1 cellular context compared by ENCODE assay signal in the genomic region with DNA sequence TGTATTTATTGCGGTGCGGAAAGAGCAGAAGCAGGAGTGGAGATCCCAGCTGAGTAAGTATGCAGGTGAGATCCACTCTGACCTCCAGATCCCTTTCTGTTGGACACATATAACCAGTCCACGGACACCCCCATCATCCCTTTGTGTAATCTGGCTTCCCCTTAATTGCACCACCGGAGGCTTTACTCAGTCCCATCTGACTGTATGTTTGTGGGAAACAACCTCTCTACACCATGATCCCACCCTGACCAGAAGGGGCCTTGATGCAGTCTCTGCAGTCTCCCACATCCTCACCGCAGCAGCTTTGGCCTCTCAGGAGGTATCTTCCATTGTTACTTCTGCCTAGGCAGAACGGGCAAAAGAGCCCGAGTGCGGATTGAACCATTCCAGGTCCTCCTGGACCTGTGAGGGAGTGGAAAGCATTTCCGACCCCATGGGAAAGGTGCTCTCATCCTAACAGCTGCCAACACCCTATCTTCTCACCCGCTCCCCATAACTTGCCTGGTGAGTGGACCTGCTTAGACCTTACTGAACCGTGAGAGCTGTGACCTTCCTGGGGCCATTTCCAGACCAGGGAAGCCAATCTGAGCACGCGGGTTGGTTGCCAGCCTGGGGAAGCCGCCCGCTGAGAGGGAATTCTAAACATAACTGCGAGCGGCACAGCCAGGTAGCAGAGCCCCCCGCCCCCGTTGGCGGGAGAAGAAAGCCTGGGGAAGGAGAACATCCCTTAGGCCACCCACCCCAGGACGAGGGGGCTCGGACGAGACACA.
TF ChIP-seq lines count a peak whose summit lies in the region.

No MANE protein-coding gene starts in this region.

TF ChIP-seq in SK-N-SH treated with all-trans-retinoic acid at 6 μM for 48 hours, 23 proteins besides CTCF, POLR2A, EP300 and RAD21 (continued from another document):
- TF ChIP-seq, protein P1, sequence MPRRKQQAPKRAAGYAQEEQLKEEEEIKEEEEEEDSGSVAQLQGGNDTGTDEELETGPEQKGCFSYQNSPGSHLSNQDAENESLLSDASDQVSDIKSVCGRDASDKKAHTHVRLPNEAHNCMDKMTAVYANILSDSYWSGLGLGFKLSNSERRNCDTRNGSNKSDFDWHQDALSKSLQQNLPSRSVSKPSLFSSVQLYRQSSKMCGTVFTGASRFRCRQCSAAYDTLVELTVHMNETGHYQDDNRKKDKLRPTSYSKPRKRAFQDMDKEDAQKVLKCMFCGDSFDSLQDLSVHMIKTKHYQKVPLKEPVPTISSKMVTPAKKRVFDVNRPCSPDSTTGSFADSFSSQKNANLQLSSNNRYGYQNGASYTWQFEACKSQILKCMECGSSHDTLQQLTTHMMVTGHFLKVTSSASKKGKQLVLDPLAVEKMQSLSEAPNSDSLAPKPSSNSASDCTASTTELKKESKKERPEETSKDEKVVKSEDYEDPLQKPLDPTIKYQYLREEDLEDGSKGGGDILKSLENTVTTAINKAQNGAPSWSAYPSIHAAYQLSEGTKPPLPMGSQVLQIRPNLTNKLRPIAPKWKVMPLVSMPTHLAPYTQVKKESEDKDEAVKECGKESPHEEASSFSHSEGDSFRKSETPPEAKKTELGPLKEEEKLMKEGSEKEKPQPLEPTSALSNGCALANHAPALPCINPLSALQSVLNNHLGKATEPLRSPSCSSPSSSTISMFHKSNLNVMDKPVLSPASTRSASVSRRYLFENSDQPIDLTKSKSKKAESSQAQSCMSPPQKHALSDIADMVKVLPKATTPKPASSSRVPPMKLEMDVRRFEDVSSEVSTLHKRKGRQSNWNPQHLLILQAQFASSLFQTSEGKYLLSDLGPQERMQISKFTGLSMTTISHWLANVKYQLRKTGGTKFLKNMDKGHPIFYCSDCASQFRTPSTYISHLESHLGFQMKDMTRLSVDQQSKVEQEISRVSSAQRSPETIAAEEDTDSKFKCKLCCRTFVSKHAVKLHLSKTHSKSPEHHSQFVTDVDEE (CRISPR knock-in tag; IDR thresholded peaks at IDR 0.05) = no peak
- TF ChIP-seq, protein P2, sequence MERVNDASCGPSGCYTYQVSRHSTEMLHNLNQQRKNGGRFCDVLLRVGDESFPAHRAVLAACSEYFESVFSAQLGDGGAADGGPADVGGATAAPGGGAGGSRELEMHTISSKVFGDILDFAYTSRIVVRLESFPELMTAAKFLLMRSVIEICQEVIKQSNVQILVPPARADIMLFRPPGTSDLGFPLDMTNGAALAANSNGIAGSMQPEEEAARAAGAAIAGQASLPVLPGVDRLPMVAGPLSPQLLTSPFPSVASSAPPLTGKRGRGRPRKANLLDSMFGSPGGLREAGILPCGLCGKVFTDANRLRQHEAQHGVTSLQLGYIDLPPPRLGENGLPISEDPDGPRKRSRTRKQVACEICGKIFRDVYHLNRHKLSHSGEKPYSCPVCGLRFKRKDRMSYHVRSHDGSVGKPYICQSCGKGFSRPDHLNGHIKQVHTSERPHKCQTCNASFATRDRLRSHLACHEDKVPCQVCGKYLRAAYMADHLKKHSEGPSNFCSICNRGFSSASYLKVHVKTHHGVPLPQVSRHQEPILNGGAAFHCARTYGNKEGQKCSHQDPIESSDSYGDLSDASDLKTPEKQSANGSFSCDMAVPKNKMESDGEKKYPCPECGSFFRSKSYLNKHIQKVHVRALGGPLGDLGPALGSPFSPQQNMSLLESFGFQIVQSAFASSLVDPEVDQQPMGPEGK (CRISPR knock-in tag; IDR thresholded peaks at IDR 0.05; ENCODE audit: borderline replicate concordance) = no peak
- TF ChIP-seq OSR1 (CRISPR knock-in tag; IDR thresholded peaks at IDR 0.05) (no peak), GLIS3 (CRISPR knock-in tag; IDR thresholded peaks at IDR 0.05) (no peak), ESRRG (CRISPR knock-in tag; IDR thresholded peaks at IDR 0.05) (no peak), ZNF565 (CRISPR knock-in tag; conservative IDR thresholded peaks at IDR 0.05; ENCODE audit: low read depth) (no peak)
- TF ChIP-seq, protein P3, sequence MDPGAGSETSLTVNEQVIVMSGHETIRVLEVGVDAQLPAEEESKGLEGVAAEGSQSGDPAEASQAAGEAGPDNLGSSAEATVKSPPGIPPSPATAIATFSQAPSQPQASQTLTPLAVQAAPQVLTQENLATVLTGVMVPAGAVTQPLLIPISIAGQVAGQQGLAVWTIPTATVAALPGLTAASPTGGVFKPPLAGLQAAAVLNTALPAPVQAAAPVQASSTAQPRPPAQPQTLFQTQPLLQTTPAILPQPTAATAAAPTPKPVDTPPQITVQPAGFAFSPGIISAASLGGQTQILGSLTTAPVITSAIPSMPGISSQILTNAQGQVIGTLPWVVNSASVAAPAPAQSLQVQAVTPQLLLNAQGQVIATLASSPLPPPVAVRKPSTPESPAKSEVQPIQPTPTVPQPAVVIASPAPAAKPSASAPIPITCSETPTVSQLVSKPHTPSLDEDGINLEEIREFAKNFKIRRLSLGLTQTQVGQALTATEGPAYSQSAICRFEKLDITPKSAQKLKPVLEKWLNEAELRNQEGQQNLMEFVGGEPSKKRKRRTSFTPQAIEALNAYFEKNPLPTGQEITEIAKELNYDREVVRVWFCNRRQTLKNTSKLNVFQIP (CRISPR knock-in tag; IDR thresholded peaks at IDR 0.05; ENCODE audit: borderline replicate concordance, low read depth) = no peak
